In the genomic region with DNA sequence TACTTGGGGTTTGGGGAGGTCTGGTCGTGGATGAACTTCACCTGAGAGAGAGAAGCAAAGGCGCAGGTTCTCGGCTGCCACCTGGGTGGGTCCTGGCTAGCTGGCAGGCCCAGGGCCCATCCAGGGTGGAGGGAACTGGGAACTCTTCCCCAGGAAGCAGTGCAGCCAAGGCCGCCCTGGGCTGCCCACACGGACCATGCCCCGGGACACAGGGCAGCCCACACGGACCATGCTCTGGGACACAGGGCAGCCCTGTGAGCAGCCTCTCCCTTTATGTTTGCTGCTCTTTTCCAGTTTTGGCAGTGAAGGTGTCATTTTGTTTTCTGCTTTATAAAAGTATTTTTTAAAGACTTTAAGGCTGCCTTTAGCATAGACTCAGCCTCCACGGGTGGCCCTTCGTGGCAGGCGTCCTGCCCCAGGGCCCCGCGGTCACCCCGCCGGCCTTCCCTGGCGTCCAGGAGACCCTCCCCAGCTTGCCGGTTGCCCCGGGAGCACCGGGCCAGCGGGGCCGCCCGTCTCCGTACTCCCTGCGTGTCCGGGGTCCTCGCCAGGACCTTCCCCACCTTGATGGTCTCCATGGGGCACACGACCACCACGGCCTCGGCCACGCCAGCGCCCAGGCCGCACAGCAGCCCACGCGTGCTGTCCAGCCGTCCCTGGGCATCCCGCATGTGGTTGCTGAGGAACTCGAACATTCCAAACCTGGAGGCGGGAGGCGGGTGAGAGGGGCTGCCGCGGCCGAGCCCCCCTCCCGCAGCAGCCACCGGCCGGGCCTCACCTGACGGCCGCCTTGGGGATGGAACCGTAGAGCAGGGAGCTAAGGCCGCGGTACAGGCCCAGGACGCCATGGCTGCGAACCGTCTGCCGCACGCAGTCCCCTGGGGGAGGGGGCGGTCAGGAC, we compare ENCODE assay signal across 8 cellular contexts. TPM values are rescaled to one million over a fixed set of nuclear protein-coding genes. Genes with fewer than 3 reads are reported as not detected.
DNase-seq lines count a peak whose midpoint lies in the region; ATAC-seq and TF ChIP-seq lines count a peak whose summit lies in the region.

No MANE protein-coding gene starts in this region.

- peak overlapping the region; percentile 96 to 100 (median 98) for H3K4me2 ChIP-seq in BLaER1 treated with 17β-estradiol and CSF1 and Interleukin-3, amounts not matched to agents 10 nM and 100 nM
- peak overlapping the region; percentile 95 for H3K4me2 ChIP-seq in Karpas-422 (ENCODE audit: low read depth, low read length, poor library complexity, severe bottlenecking)

- no peak overlapping the region for H2AFZ ChIP-seq in Karpas-422 (ENCODE audit: low read length)

- no peak for ATAC-seq in HG03354 (IDR thresholded peaks at IDR 0.05; ENCODE audit: poor library complexity, severe bottlenecking, unreplicated experiment)

- H3K4me1 Mint-ChIP-seq in nephron = peaks cover 26% of the 10 kb centered on the region

- H3K9me3 Mint-ChIP-seq in nephron = no peaks in the 10 kb centered on the region

- peak overlapping the region; percentile 83 to 99 (median 96) for H3K27ac ChIP-seq in BLaER1 treated with 17β-estradiol and CSF1 and Interleukin-3, amounts not matched to agents 10 nM and 100 nM
- H3K27ac ChIP-seq in Karpas-422 (ENCODE audit: low read length) (peak overlapping the region; percentile 97), dorsolateral prefrontal cortex (peak overlapping the region in 55 of 59 donors; percentile 53 to 93 (median 80))

- no peaks in the 10 kb centered on the region for H3K36me3 Mint-ChIP-seq in nephron (ENCODE audit: low read depth)

- peak; percentile 54 for DNase-seq in Karpas-422
- DNase-seq in dorsolateral prefrontal cortex = no peak
- DNase-seq in GF-D8 (lab: John Stamatoyannopoulos, UW) = no peak
- DNase-seq in GDM1 (lab: John Stamatoyannopoulos, UW) = no peak
- no peak for DNase-seq in GM13976 (ENCODE audit: low spot score)

- H3K27ac Mint-ChIP-seq in nephron = peak overlapping the region in 1 of 3 experiments; percentile 54

- no peaks in the 10 kb centered on the region for H3K9me3 ChIP-seq in BLaER1 treated with 17β-estradiol and CSF1 and Interleukin-3, amounts not matched to agents 10 nM and 100 nM (replicated peaks in 1 of 11)
- H3K9me3 ChIP-seq in Karpas-422 (ENCODE audit: low read length) = no peaks in the 10 kb centered on the region

- intact Hi-C loops in dorsolateral prefrontal cortex (cut with DNase I) = loop anchor here (2.0 to 5.0 kb wide), 5 partner anchors 33 to 300 kb away; partner anchors contain the start of genes CLTCL1 (in 2 of the 2), ESS2 (in 2 of the 2), C22orf39 (in 1 of the 2) and CDC45 (in 1 of the 2)

- H3K27me3 Mint-ChIP-seq in nephron (ENCODE audit: low read depth) = peaks cover 3% of the 10 kb centered on the region

- H3K9ac ChIP-seq in BLaER1 treated with 17β-estradiol and CSF1 and Interleukin-3, amounts not matched to agents 10 nM and 100 nM = peak overlapping the region; percentile 85 to 100 (median 98)
- H3K9ac ChIP-seq in Karpas-422 (ENCODE audit: low read length) = peak overlapping the region; percentile 100

- peaks cover 8 to 74% (median 46%) of the 10 kb centered on the region in 11 experiments; a peak in 19 of 22 replicates for H4K20me1 ChIP-seq in BLaER1 treated with 17β-estradiol and CSF1 and Interleukin-3, amounts not matched to agents 10 nM and 100 nM
- H4K20me1 ChIP-seq in Karpas-422 (ENCODE audit: insufficient read depth, low read depth, low read length) = peaks cover 5% of the 10 kb centered on the region; the same call in 1 of the 2 replicates

- TF ChIP-seq CTCF in dorsolateral prefrontal cortex (IDR thresholded peaks at IDR 0.05 in 54 of 56, conservative IDR thresholded peaks at IDR 0.05 in 2 of 56; ENCODE audit: low read depth in 1 of 56, partially characterized antibody in 56 of 56) = no peak
- no peak for TF ChIP-seq CTCF in nephron (IDR thresholded peaks at IDR 0.05; ENCODE audit: unreplicated experiment in 3 of 3)
- no peak for TF ChIP-seq CTCF in GM13976 (IDR thresholded peaks at IDR 0.05; ENCODE audit: borderline replicate concordance, control extremely low read depth, extremely low read depth, insufficient read depth, missing control alignments)

- H3K79me2 ChIP-seq in Karpas-422 (ENCODE audit: low read length) = peaks cover 55% of the 10 kb centered on the region

- in situ Hi-C loops in GM13976 (cut with MboI; ENCODE audit: low sequenced_read_pairs, unreplicated experiment) = no loop called here

- peak overlapping the region; percentile 84 to 99 (median 94) for H3K4me3 ChIP-seq in BLaER1 treated with 17β-estradiol and CSF1 and Interleukin-3, amounts not matched to agents 10 nM and 100 nM
- H3K4me3 ChIP-seq in Karpas-422 (ENCODE audit: low read length) (peak overlapping the region; percentile 96), dorsolateral prefrontal cortex (peak overlapping the region; percentile 55 to 96 (median 82))

- no peaks in the 10 kb centered on the region for H3K9me2 ChIP-seq in Karpas-422 (replicated peaks; ENCODE audit: insufficient read depth, low read length)

- H3K4me1 ChIP-seq in BLaER1 treated with 17β-estradiol and CSF1 and Interleukin-3, amounts not matched to agents 10 nM and 100 nM = peaks cover 65 to 78% (median 76%) of the 10 kb centered on the region in 10 experiments
- H3K4me1 ChIP-seq in Karpas-422 (ENCODE audit: low read length) = peaks cover 60% of the 10 kb centered on the region

- peaks cover 0 to 38% (median 13%) of the 10 kb centered on the region in 11 experiments; a peak in 10 of 22 replicates for H3K36me3 ChIP-seq in BLaER1 treated with 17β-estradiol and CSF1 and Interleukin-3, amounts not matched to agents 10 nM and 100 nM
- H3K36me3 ChIP-seq in Karpas-422 (ENCODE audit: insufficient read depth, low read length) = no peaks in the 10 kb centered on the region; the same call in 1 of the 2 replicates

- no peaks in the 10 kb centered on the region for H3K27me3 ChIP-seq in BLaER1 treated with 17β-estradiol and CSF1 and Interleukin-3, amounts not matched to agents 10 nM and 100 nM
- H3K27me3 ChIP-seq in Karpas-422 (ENCODE audit: low read length) (no peaks in the 10 kb centered on the region), dorsolateral prefrontal cortex (no peaks in the 10 kb centered on the region)

- peak overlapping the region; percentile 78 to 86 (median 85) for H3K4me3 Mint-ChIP-seq in nephron

RNA-seq across cellular contexts. Expression of gene SLC25A1, which starts 1.1 kb away (rescaled TPM):
- total RNA-seq in Karpas-422 (2014; rRNA removed; shearing (Covaris generic); ENCODE audit: low replicate concordance) = 163 and 270 TPM in 2 replicates
- total RNA-seq in dorsolateral prefrontal cortex = 10 to 100 TPM; 20.9 to 57.4 (median 34.4) TPM

RNA-seq across cellular contexts. Expression of gene GSC2, which starts 27.3 kb away (rescaled TPM):
- total RNA-seq in Karpas-422 (2014; rRNA removed; shearing (Covaris generic); ENCODE audit: low replicate concordance) = not detected in 2 replicates
- total RNA-seq in dorsolateral prefrontal cortex = under 1 TPM in 1 of 120 experiments, not detected in 119; 0.72 TPM

RNA-seq across cellular contexts. Expression of gene ESS2, which starts 33.0 kb away (rescaled TPM):
- 3.5 and 7.8 TPM in 2 replicates for total RNA-seq in Karpas-422 (2014; rRNA removed; shearing (Covaris generic); ENCODE audit: low replicate concordance)
- 10 to 100 TPM; 14.5 to 25.7 (median 19.3) TPM for total RNA-seq in dorsolateral prefrontal cortex

RNA-seq across cellular contexts. Expression of gene TSSK2, which starts 46.3 kb away (rescaled TPM):
- total RNA-seq in Karpas-422 (2014; rRNA removed; shearing (Covaris generic); ENCODE audit: low replicate concordance) = not detected in 2 replicates
- under 1 TPM in 4 of 120 experiments, not detected in 116; 0.21 to 0.34 (median 0.25) TPM for total RNA-seq in dorsolateral prefrontal cortex

RNA-seq across cellular contexts. Expression of gene DGCR2, which starts 55.2 kb away (rescaled TPM):
- total RNA-seq in Karpas-422 (2014; rRNA removed; shearing (Covaris generic); ENCODE audit: low replicate concordance) = 18.6 and 31.1 TPM in 2 replicates
- total RNA-seq in dorsolateral prefrontal cortex = 100 to 1,000 TPM in 35 of 120 experiments, 10 to 100 TPM in 85; 71.8 to 123 (median 94.1) TPM
